Comparison of ENCODE assay signal across 23 cellular contexts in genomic region chr13:49216334-49216733, GRCh38. TPM values are rescaled to one million over a fixed set of nuclear protein-coding genes. Genes with fewer than 3 reads are reported as not detected.
"Had no signal": no experiment of that assay in that cellular context is flagged by ENCODE, and none has a peak within 500 bp of the region (broad histone marks: within the 10 kb centered on the region; RNA-seq: fewer than 3 reads in every experiment).

No MANE protein-coding gene starts in this region.

- H3K4me3 Mint-ChIP-seq: mesothelial cell of epicardium; natural killer cell; stimulated activated naive B cell treated with anti-CD40 and anti-IgM and Interleukin-4, amounts not matched to agents 10 μg/mL and 1 μg/mL and 100 μg/mL, for 72 hours had no signal

- H3K4me3 ChIP-seq: prostate gland, transverse colon, uterus had no signal

- ATAC-seq: activated naive CD4-positive, alpha-beta T cell treated with anti-CD3 and anti-CD28 coated beads, Interleukin-2, amount 50 U/mL, for 72 hours; foreskin keratinocyte; left ventricle myocardium superior; natural killer cell; stimulated activated naive B cell treated with anti-CD40 and anti-IgM and Interleukin-4, amounts not matched to agents 10 μg/mL and 1 μg/mL and 100 μg/mL, for 72 hours had no signal

- H3K4me1 ChIP-seq: foreskin keratinocyte had no signal

- H3K27ac ChIP-seq: foreskin keratinocyte, prostate gland, transverse colon, uterus had no signal

- H3K36me3 Mint-ChIP-seq: natural killer cell had no signal

- H3K36me3 ChIP-seq: prostate gland, transverse colon, uterus had no signal

- H3K9me3 ChIP-seq: prostate gland, transverse colon, uterus had no signal

- H3K27ac Mint-ChIP-seq: activated naive CD4-positive, alpha-beta T cell treated with anti-CD3 and anti-CD28 coated beads, Interleukin-2, amount 50 U/mL, for 72 hours; mesothelial cell of epicardium; natural killer cell; stimulated activated naive B cell treated with anti-CD40 and anti-IgM and Interleukin-4, amounts not matched to agents 10 μg/mL and 1 μg/mL and 100 μg/mL, for 72 hours had no signal

- DNase-seq: activated CD4-positive, alpha-beta T cell treated with anti-CD3 and anti-CD28 coated beads for 48 hours; activated gamma-delta T cell treated with Interleukin-2 at 50 U/mL for 16 hours; activated T-cell treated with anti-CD3 and anti-CD28 coated beads, Interleukin-2, amount 50 U/mL, for 1 hour; central memory CD4-positive, alpha-beta T cell; dermis blood vessel endothelial cell; effector CD8-positive, alpha-beta T cell; erythroblast; foreskin keratinocyte; left ventricle myocardium superior; mammary epithelial cell; natural killer cell; stimulated activated CD4-positive, alpha-beta T cell treated with anti-CD3 and anti-CD28 coated beads, Interleukin-2, amount 100 ng/mL, for 48 hours; stimulated activated CD8-positive, alpha-beta memory T cell treated with anti-CD3 and anti-CD28 coated beads, Interleukin-4, amount 100 ng/mL, for 48 hours; stimulated activated naive B cell treated with anti-CD40 and anti-IgM and Interleukin-4, amounts not matched to agents 10 μg/mL and 1 μg/mL and 100 μg/mL, for 72 hours; transverse colon; uterus had no signal

- H3K9me3 Mint-ChIP-seq: activated naive CD4-positive, alpha-beta T cell treated with anti-CD3 and anti-CD28 coated beads, Interleukin-2, amount 50 U/mL, for 72 hours; natural killer cell had no signal

RNA-seq across cellular contexts. Expression of gene MLNR, which starts 3.8 kb away (rescaled TPM):
- total RNA-seq: activated naive CD4-positive, alpha-beta T cell treated with anti-CD3 and anti-CD28 coated beads, Interleukin-2, amount 50 U/mL, for 72 hours; astrocyte; dermis blood vessel endothelial cell; foreskin keratinocyte; glomerular endothelial cell; left ventricle myocardium superior; mammary epithelial cell; natural killer cell; osteocyte; temporal lobe; transverse colon; uterus had no signal
- polyA plus RNA-seq: foreskin keratinocyte, mammary epithelial cell had no signal
